9 cellular contexts compared by ENCODE assay signal in genomic region chr5:177310332-177310731, GRCh38. TPM values are rescaled to one million over a fixed set of nuclear protein-coding genes. Genes with fewer than 3 reads are reported as not detected.
A peak's percentile ranks its signal among the peaks of the same experiment; 100 is the strongest.
DNase-seq lines count a peak whose midpoint lies in the region; ATAC-seq, FAIRE-seq and TF ChIP-seq lines count a peak whose summit lies in the region.
"Had no signal": no experiment of that assay in that cellular context is flagged by ENCODE, and none has a peak within 500 bp of the region (broad histone marks: within the 10 kb centered on the region; RNA-seq: fewer than 3 reads in every experiment).

No MANE protein-coding gene starts in this region.

- POLR2A ChIA-PET in GM12878 (lab: Charles Lee) = interaction anchor here (0.8 to 1.3 kb wide), 5 partner anchors 41 to 198 kb away, joined by 3 to 6 read pairs (median 3); partner anchors contain the start of genes LMAN2 and PDLIM7

- peak overlapping the region; percentile 83 for H3K4me2 ChIP-seq in GM12878 (ENCODE audit: control insufficient read depth, insufficient read depth)
- peak overlapping the region; percentile 90 for H3K4me2 ChIP-seq in neural progenitor cell

- RAD21 ChIA-PET in GM12878 (lab: Charles Lee; ENCODE audit: unreplicated experiment) = interaction anchor here (0.6 to 1.9 kb wide), 11 partner anchors 9 to 197 kb away, joined by 3 to 9 read pairs (median 5); partner anchors contain the start of gene LMAN2

- H3K4me1 ChIP-seq in GM12878 (ENCODE audit: control insufficient read depth, insufficient read depth, low read length) (peaks cover 23% of the 10 kb centered on the region), neural progenitor cell (peaks cover 12% of the 10 kb centered on the region)

- no peak overlapping the region for H3K9ac ChIP-seq in GM12878 (ENCODE audit: control insufficient read depth, insufficient read depth, low read length)
- H3K9ac ChIP-seq in neural progenitor cell = no peak overlapping the region

- CTCF ChIA-PET in GM12878 (lab: Yijun Ruan, JAX) = interaction anchor here (0.6 to 3.6 kb wide), 46 partner anchors 9 to 314 kb away, joined by 3 to 56 read pairs (median 5); partner anchors contain the start of genes LMAN2, NSD1, PDLIM7 and SLC34A1

- H3K4me3 ChIP-seq in Jurkat, Clone E6-1 (ENCODE audit: low read length) = peak overlapping the region; percentile 87
- H3K4me3 ChIP-seq in GM12878 = peak overlapping the region; percentile 86
- H3K4me3 ChIP-seq in neural progenitor cell = peak overlapping the region; percentile 85

- no peaks in the 10 kb centered on the region for H3K27me3 ChIP-seq in GM12878 (replicated peaks in 1 of 2; ENCODE audit: control insufficient read depth in 2 of 2, insufficient read depth in 2 of 2, low read length in 1 of 2)
- H3K27me3 ChIP-seq in neural progenitor cell = peaks cover 3% of the 10 kb centered on the region
- H3K27me3 ChIP-seq: tibial nerve had no signal

- peaks cover 33% of the 10 kb centered on the region for H3K4me1 Mint-ChIP-seq in neural progenitor cell

- SMC1A ChIA-PET in GM12878 (lab: Charles Lee; ENCODE audit: uncharacterized antibody, unreplicated experiment) = interaction anchor here (0.6 to 4.9 kb wide), 18 partner anchors 9 to 198 kb away, joined by 3 to 26 read pairs (median 4); partner anchors contain the start of gene DOK3

- no peak for TF ChIP-seq EP300 in GM12878 (IDR thresholded peaks at IDR 0.05; ENCODE audit: borderline replicate concordance in 1 of 2, control insufficient read depth in 1 of 2, low read depth in 2 of 2, low read length in 2 of 2)

- H3K36me3 ChIP-seq in GM12878 (ENCODE audit: control insufficient read depth in 2 of 2, insufficient read depth in 2 of 2, low read length in 1 of 2) = peaks cover 7 to 11% of the 10 kb centered on the region in 2 experiments
- no peaks in the 10 kb centered on the region for H3K36me3 ChIP-seq in neural progenitor cell

- peaks cover 36% of the 10 kb centered on the region for H3F3A ChIP-seq in neural progenitor cell (ENCODE audit: low read depth)

- DNase-seq in COR-L47 (lab: John Stamatoyannopoulos, UW) = peak; percentile 72
- no peak for DNase-seq in Jurkat, Clone E6-1 (ENCODE audit: low read depth, low spot score)
- no peak for DNase-seq in GM12878 (ENCODE audit: low read depth, low spot score)
- DNase-seq in neural progenitor cell (ENCODE audit: low spot score) = no peak
- DNase-seq in central memory CD4-positive, alpha-beta T cell = no peak
- DNase-seq in H54 (ENCODE audit: insufficient read length, low spot score) = no peak
- DNase-seq in NCI-H2081 treated with DMSO at 0.1 percent for 48 hours (lab: John Stamatoyannopoulos, UW) = no peak

- no peak overlapping the region for H3K27ac ChIP-seq in GM12878 (ENCODE audit: control insufficient read depth, insufficient read depth)
- no peak overlapping the region for H3K27ac ChIP-seq in neural progenitor cell
- H3K27ac ChIP-seq: tibial nerve had no signal

- in situ Hi-C loops in GM12878 (cut with MboI) = no loop called here

- TF ChIP-seq RAD21 in GM12878 (IDR thresholded peaks at IDR 0.05; ENCODE audit: insufficient read depth, low read depth, low read length) = no peak

- no peak overlapping the region for H2AFZ ChIP-seq in GM12878 (ENCODE audit: control insufficient read depth, low read depth, low read length)
- H2AFZ ChIP-seq in neural progenitor cell (replicated peaks) = no peak overlapping the region

- H3K27me3 Mint-ChIP-seq in neural progenitor cell (ENCODE audit: insufficient read depth, low read depth) = peaks cover 6% of the 10 kb centered on the region

- intact Hi-C loops in GM12878 (cut with micrococcal nuclease; ENCODE audit: unreplicated experiment) = loop anchor here (5.0 kb wide), 2 partner anchors 52 to 192 kb away; no protein-coding TSS in a partner anchor

- no peaks in the 10 kb centered on the region for H4K20me1 ChIP-seq in GM12878 (ENCODE audit: control insufficient read depth, insufficient read depth)
- peaks cover 30% of the 10 kb centered on the region for H4K20me1 ChIP-seq in neural progenitor cell (ENCODE audit: low read depth)

- no TSS peak for BruUV-seq in GM12878 (replicated peaks; lab: Mats Ljungman, UMichigan)

- FAIRE-seq in GM12878 (lab: Jason Lieb, UNC) = no peak
- no peak for FAIRE-seq in H54 (lab: Jason Lieb, UNC)

- TF ChIP-seq CTCF in GM12878 (IDR thresholded peaks at IDR 0.05 in 2 of 3, conservative IDR thresholded peaks at IDR 0.05 in 1 of 3; ENCODE audit: control insufficient read depth in 2 of 3, extremely low read depth in 1 of 3, insufficient read depth in 1 of 3, low read depth in 3 of 3, low read length in 3 of 3) (no peak), neural progenitor cell (IDR thresholded peaks at IDR 0.05) (no peak)

- TF ChIP-seq POLR2A in GM12878 (IDR thresholded peaks at IDR 0.05; ENCODE audit: low read depth, low read length) (no peak; the same call in 1 of the 2 replicates), H54 (IDR thresholded peaks at IDR 0.05; ENCODE audit: low read depth, low read length) (no peak)

- H3K9me3 ChIP-seq in GM12878 (replicated peaks; ENCODE audit: control insufficient read depth, insufficient read depth, low read length) (no peaks in the 10 kb centered on the region), neural progenitor cell (ENCODE audit: low read depth) (no peaks in the 10 kb centered on the region)
- H3K9me3 ChIP-seq: tibial nerve had no signal

- no peak overlapping the region for H3K27ac Mint-ChIP-seq in neural progenitor cell

- peaks cover 17% of the 10 kb centered on the region for H3K36me3 Mint-ChIP-seq in neural progenitor cell

- WGBS in GM12878 (ENCODE audit: insufficient coverage, insufficient replicate concordance, low lambda C conversion rate, missing lambda C conversion rate) = 76% methylated on average over 13 of the region's 13 CpGs

- H3K4me3 Mint-ChIP-seq in neural progenitor cell = peak overlapping the region; percentile 92

- H3K79me2 ChIP-seq in GM12878 (ENCODE audit: control insufficient read depth, insufficient read depth, low read length) = peaks cover 14% of the 10 kb centered on the region
- peaks cover 5% of the 10 kb centered on the region for H3K79me2 ChIP-seq in neural progenitor cell (ENCODE audit: low read depth)

- ATAC-seq in GM12878 (no peak), GM18520 (IDR thresholded peaks at IDR 0.05; ENCODE audit: unreplicated experiment) (no peak)

- H3K9me3 Mint-ChIP-seq in neural progenitor cell = no peaks in the 10 kb centered on the region

RNA-seq across cellular contexts. Expression of gene MXD3, which starts 1.4 kb away (rescaled TPM):
- polyA plus RNA-seq in Jurkat, Clone E6-1 (2012; ENCODE audit: insufficient read depth, insufficient read length) = 86.6 TPM
- 14.3 and 15.7 TPM in 2 replicates for total RNA-seq in GM12878 (2013; cell fraction: nucleolus; rRNA removed)
- total RNA-seq in GM12878 (2014; rRNA removed) = 26.9 and 27.4 TPM in 2 replicates
- 3.5 and 3.8 TPM in 2 replicates for total RNA-seq in GM12878 (2014; rRNA removed; fragmentation: Illumina TruSeq; extraction: Trizol)
- 20.5 and 26.7 TPM in 2 replicates for total RNA-seq in GM12878 (2021)
- 2.8 TPM for polyA plus RNA-seq in GM12878 (2011; ENCODE audit: low read depth)
- 4.1 and 13.3 TPM in 2 replicates for polyA plus RNA-seq in GM12878 (2011; rRNA removed)
- 13.5 and 26.2 TPM in 2 replicates for polyA plus RNA-seq in GM12878 (2011; cell fraction: cytosol; rRNA removed)
- 63.9 and 69.4 TPM in 2 replicates for polyA plus RNA-seq in GM12878 (2011; cell fraction: nucleus; rRNA removed)
- polyA plus RNA-seq in GM12878 (2012) = 14.0 and 14.1 TPM in 2 replicates
- polyA plus RNA-seq in GM12878 (2014; fragmentation: Illumina TruSeq; extraction: Trizol) = 0.79 and 1.7 TPM in 2 replicates
- under 1 TPM; 0.24 to 0.93 TPM for polyA plus RNA-seq in GM12878 (2014; fragmentation: Nextera tagmentation; extraction: Ambion mirVana)
- polyA plus RNA-seq in GM12878 (2014; rRNA removed) = 29.8 and 36.2 TPM in 2 replicates
- polyA plus RNA-seq in GM12878 (2016; fragmentation: Nextera tagmentation; extraction: Ambion mirVana) = 10 to 100 TPM; 13.7 to 15.5 TPM
- 3.0 and 7.4 TPM in 2 replicates for polyA minus RNA-seq in GM12878 (2011; rRNA and poly(A)+ RNA removed)
- polyA minus RNA-seq in GM12878 (2011; cell fraction: cytosol; rRNA and poly(A)+ RNA removed) = 3.8 and 6.5 TPM in 2 replicates
- polyA minus RNA-seq in GM12878 (2011; cell fraction: nucleus; rRNA and poly(A)+ RNA removed) = 9.9 and 20.9 TPM in 2 replicates
- 31.1 and 65.4 TPM in 2 replicates for total RNA-seq in neural progenitor cell (ENCODE audit: low replicate concordance)

RNA-seq across cellular contexts. Expression of gene PRELID1, which starts 6.7 kb away (rescaled TPM):
- polyA plus RNA-seq in Jurkat, Clone E6-1 (2012; ENCODE audit: insufficient read depth, insufficient read length) = 276 TPM
- 23.2 and 24.5 TPM in 2 replicates for total RNA-seq in GM12878 (2013; cell fraction: nucleolus; rRNA removed)
- total RNA-seq in GM12878 (2014; rRNA removed) = 190 and 251 TPM in 2 replicates
- 221 and 242 TPM in 2 replicates for total RNA-seq in GM12878 (2014; rRNA removed; fragmentation: Illumina TruSeq; extraction: Trizol)
- total RNA-seq in GM12878 (2021) = 259 and 261 TPM in 2 replicates
- 42.5 TPM for polyA plus RNA-seq in GM12878 (2011; ENCODE audit: low read depth)
- 171 and 256 TPM in 2 replicates for polyA plus RNA-seq in GM12878 (2011; rRNA removed)
- 352 and 401 TPM in 2 replicates for polyA plus RNA-seq in GM12878 (2011; cell fraction: cytosol; rRNA removed)
- polyA plus RNA-seq in GM12878 (2011; cell fraction: nucleus; rRNA removed) = 123 and 139 TPM in 2 replicates
- polyA plus RNA-seq in GM12878 (2012) = 120 and 141 TPM in 2 replicates
- 157 and 248 TPM in 2 replicates for polyA plus RNA-seq in GM12878 (2014; fragmentation: Illumina TruSeq; extraction: Trizol)
- polyA plus RNA-seq in GM12878 (2014; fragmentation: Nextera tagmentation; extraction: Ambion mirVana) = 100 to 1,000 TPM in 1 of 2 experiments, 10 to 100 TPM in 1; 30.9 to 106 TPM
- 414 and 449 TPM in 2 replicates for polyA plus RNA-seq in GM12878 (2014; rRNA removed)
- polyA plus RNA-seq in GM12878 (2016; fragmentation: Nextera tagmentation; extraction: Ambion mirVana) = 100 to 1,000 TPM; 529 to 584 TPM
- polyA minus RNA-seq in GM12878 (2011; rRNA and poly(A)+ RNA removed) = 114 and 144 TPM in 2 replicates
- polyA minus RNA-seq in GM12878 (2011; cell fraction: cytosol; rRNA and poly(A)+ RNA removed) = 60.1 and 62.4 TPM in 2 replicates
- polyA minus RNA-seq in GM12878 (2011; cell fraction: nucleus; rRNA and poly(A)+ RNA removed) = 28.7 and 43.0 TPM in 2 replicates
- 133 and 206 TPM in 2 replicates for total RNA-seq in neural progenitor cell (ENCODE audit: low replicate concordance)

RNA-seq across cellular contexts. Expression of gene RAB24, which starts 6.8 kb away (rescaled TPM):
- 34.7 TPM for polyA plus RNA-seq in Jurkat, Clone E6-1 (2012; ENCODE audit: insufficient read depth, insufficient read length)
- total RNA-seq in GM12878 (2013; cell fraction: nucleolus; rRNA removed) = 10.2 and 10.5 TPM in 2 replicates
- total RNA-seq in GM12878 (2014; rRNA removed) (25.7 and 31.0 TPM in 2 replicates), GM12878 (2014; rRNA removed; fragmentation: Illumina TruSeq; extraction: Trizol) (11.9 and 12.1 TPM in 2 replicates), GM12878 (2021) (27.6 and 30.3 TPM in 2 replicates), neural progenitor cell (ENCODE audit: low replicate concordance) (4.3 and 15.1 TPM in 2 replicates)
- polyA plus RNA-seq in GM12878 (2011; ENCODE audit: low read depth) = 18.3 TPM
- polyA plus RNA-seq in GM12878 (2011; rRNA removed) (15.0 and 22.3 TPM in 2 replicates), GM12878 (2014; fragmentation: Illumina TruSeq; extraction: Trizol) (14.1 and 15.1 TPM in 2 replicates), GM12878 (2014; fragmentation: Nextera tagmentation; extraction: Ambion mirVana) (10 to 100 TPM in 1 of 2 experiments, 1 to 10 TPM in 1; 8.0 to 12.8 TPM), GM12878 (2014; rRNA removed) (44.4 and 50.8 TPM in 2 replicates), GM12878 (2016; fragmentation: Nextera tagmentation; extraction: Ambion mirVana) (10 to 100 TPM; 26.4 to 28.4 TPM)
- 29.7 and 37.0 TPM in 2 replicates for polyA plus RNA-seq in GM12878 (2011; cell fraction: cytosol; rRNA removed)
- 63.9 and 79.7 TPM in 2 replicates for polyA plus RNA-seq in GM12878 (2011; cell fraction: nucleus; rRNA removed)
- 29.2 and 29.8 TPM in 2 replicates for polyA plus RNA-seq in GM12878 (2012)
- 6.9 and 10.0 TPM in 2 replicates for polyA minus RNA-seq in GM12878 (2011; rRNA and poly(A)+ RNA removed)
- polyA minus RNA-seq in GM12878 (2011; cell fraction: cytosol; rRNA and poly(A)+ RNA removed) = 3.6 and 5.7 TPM in 2 replicates
- polyA minus RNA-seq in GM12878 (2011; cell fraction: nucleus; rRNA and poly(A)+ RNA removed) = 9.4 and 16.1 TPM in 2 replicates

RNA-seq across cellular contexts. Expression of gene LMAN2, which starts 41.1 kb away (rescaled TPM):
- 104 TPM for polyA plus RNA-seq in Jurkat, Clone E6-1 (2012; ENCODE audit: insufficient read depth, insufficient read length)
- total RNA-seq in GM12878 (2013; cell fraction: nucleolus; rRNA removed) = 195 and 213 TPM in 2 replicates
- total RNA-seq in GM12878 (2014; rRNA removed) (184 and 207 TPM in 2 replicates), GM12878 (2014; rRNA removed; fragmentation: Illumina TruSeq; extraction: Trizol) (98.9 and 112 TPM in 2 replicates), GM12878 (2021) (117 and 121 TPM in 2 replicates), neural progenitor cell (ENCODE audit: low replicate concordance) (96.5 and 116 TPM in 2 replicates)
- 35.5 TPM for polyA plus RNA-seq in GM12878 (2011; ENCODE audit: low read depth)
- polyA plus RNA-seq in GM12878 (2011; rRNA removed) (55.9 and 104 TPM in 2 replicates), GM12878 (2014; fragmentation: Illumina TruSeq; extraction: Trizol) (84.1 and 178 TPM in 2 replicates), GM12878 (2014; fragmentation: Nextera tagmentation; extraction: Ambion mirVana) (10 to 100 TPM in 1 of 2 experiments, 1 to 10 TPM in 1; 2.4 to 11.4 TPM), GM12878 (2014; rRNA removed) (179 and 230 TPM in 2 replicates), GM12878 (2016; fragmentation: Nextera tagmentation; extraction: Ambion mirVana) (100 to 1,000 TPM; 252 to 264 TPM)
- 273 and 308 TPM in 2 replicates for polyA plus RNA-seq in GM12878 (2011; cell fraction: cytosol; rRNA removed)
- polyA plus RNA-seq in GM12878 (2011; cell fraction: nucleus; rRNA removed) = 210 and 234 TPM in 2 replicates
- polyA plus RNA-seq in GM12878 (2012) = 139 and 151 TPM in 2 replicates
- 197 and 327 TPM in 2 replicates for polyA minus RNA-seq in GM12878 (2011; rRNA and poly(A)+ RNA removed)
- 100 and 110 TPM in 2 replicates for polyA minus RNA-seq in GM12878 (2011; cell fraction: cytosol; rRNA and poly(A)+ RNA removed)
- 69.0 and 97.6 TPM in 2 replicates for polyA minus RNA-seq in GM12878 (2011; cell fraction: nucleus; rRNA and poly(A)+ RNA removed)

RNA-seq across cellular contexts. Expression of gene RGS14, which starts 47.4 kb away (rescaled TPM):
- 47.1 TPM for polyA plus RNA-seq in Jurkat, Clone E6-1 (2012; ENCODE audit: insufficient read depth, insufficient read length)
- 111 and 131 TPM in 2 replicates for total RNA-seq in GM12878 (2013; cell fraction: nucleolus; rRNA removed)
- total RNA-seq in GM12878 (2014; rRNA removed) (56.5 and 68.1 TPM in 2 replicates), GM12878 (2014; rRNA removed; fragmentation: Illumina TruSeq; extraction: Trizol) (25.1 and 30.4 TPM in 2 replicates), GM12878 (2021) (65.6 and 72.9 TPM in 2 replicates), neural progenitor cell (ENCODE audit: low replicate concordance) (3.2 and 19.0 TPM in 2 replicates)
- 6.4 TPM for polyA plus RNA-seq in GM12878 (2011; ENCODE audit: low read depth)
- polyA plus RNA-seq in GM12878 (2011; rRNA removed) (28.8 and 57.1 TPM in 2 replicates), GM12878 (2014; fragmentation: Illumina TruSeq; extraction: Trizol) (4.4 and 35.8 TPM in 2 replicates), GM12878 (2014; fragmentation: Nextera tagmentation; extraction: Ambion mirVana) (1 to 10 TPM in 1 of 2 experiments, under 1 TPM in 1; 0.19 to 1.3 TPM), GM12878 (2014; rRNA removed) (88.7 and 91.9 TPM in 2 replicates), GM12878 (2016; fragmentation: Nextera tagmentation; extraction: Ambion mirVana) (10 to 100 TPM; 53.6 to 56.0 TPM)
- polyA plus RNA-seq in GM12878 (2011; cell fraction: cytosol; rRNA removed) = 90.6 and 104 TPM in 2 replicates
- polyA plus RNA-seq in GM12878 (2011; cell fraction: nucleus; rRNA removed) = 281 and 299 TPM in 2 replicates
- polyA plus RNA-seq in GM12878 (2012) = 30.7 and 40.7 TPM in 2 replicates
- 40.5 and 82.2 TPM in 2 replicates for polyA minus RNA-seq in GM12878 (2011; rRNA and poly(A)+ RNA removed)
- polyA minus RNA-seq in GM12878 (2011; cell fraction: cytosol; rRNA and poly(A)+ RNA removed) = 26.2 and 29.3 TPM in 2 replicates
- polyA minus RNA-seq in GM12878 (2011; cell fraction: nucleus; rRNA and poly(A)+ RNA removed) = 52.3 and 74.0 TPM in 2 replicates
